ENCODE assay signal across 8 cellular contexts in genomic region chr7:101936612-101937231, GRCh38.
DNase-seq lines count a peak whose midpoint lies in the region; ATAC-seq and TF ChIP-seq lines count a peak whose summit lies in the region.

No MANE protein-coding gene starts in this region.

- peak overlapping the region in 3 of 5 experiments; percentile 79 to 90 (median 84) for H3K27ac Mint-ChIP-seq in brain

- peaks cover 0 to 7% (median 3%) of the 10 kb centered on the region in 5 experiments for H3K9me3 Mint-ChIP-seq in brain

- DNase-seq in GM03348 (ENCODE audit: low spot score) (peak; percentile 69), gastrocnemius medialis (peak in 1 of 2 donors; percentile 76), NCI-H526 (lab: John Stamatoyannopoulos, UW) (no peak), NCI-H1092 (lab: John Stamatoyannopoulos, UW) (no peak)
- DNase-seq in activated effector memory CD4-positive, alpha-beta T cell treated with anti-CD3 and anti-CD28 coated beads, Interleukin-2, amount 50 U/mL, for 16 hours, result no peak

- H3K4me3 ChIP-seq in iPS-15b (ENCODE audit: low read depth, low read length) (peak overlapping the region; percentile 35), gastrocnemius medialis (peak overlapping the region; percentile 49 to 58 (median 52))

- TF ChIP-seq CTCF in brain (conservative IDR thresholded peaks at IDR 0.05) (no peak), gastrocnemius medialis (IDR thresholded peaks at IDR 0.05 in 4 of 5, conservative IDR thresholded peaks at IDR 0.05 in 1 of 5) (no peak)

- H3K4me1 Mint-ChIP-seq in brain, result peaks cover 76% of the 10 kb centered on the region

- H3K27me3 Mint-ChIP-seq in brain, result no peaks in the 10 kb centered on the region

- peaks cover 21% of the 10 kb centered on the region for H3K36me3 Mint-ChIP-seq in brain

- H3K36me3 ChIP-seq in iPS-15b (ENCODE audit: control insufficient read depth, insufficient read depth, low read length) (no peaks in the 10 kb centered on the region), gastrocnemius medialis (no peaks in the 10 kb centered on the region)

- peak overlapping the region; percentile 88 to 96 (median 95) for H3K27ac ChIP-seq in gastrocnemius medialis

- H3K4me1 ChIP-seq in iPS-15b (ENCODE audit: control insufficient read depth, insufficient read depth, low read length) (peaks cover 40% of the 10 kb centered on the region), gastrocnemius medialis (peaks cover 50 to 64% of the 10 kb centered on the region in 2 donors)

- H3K4me3 Mint-ChIP-seq in brain, result peak overlapping the region in 2 of 5 experiments; percentile 31 to 65

- peak; percentile 55 to 74 for TF ChIP-seq POLR2A in gastrocnemius medialis (IDR thresholded peaks at IDR 0.05)

- peak; percentile 38 to 49 for ATAC-seq in gastrocnemius medialis
- no peak for ATAC-seq in HG03196 (IDR thresholded peaks at IDR 0.05; ENCODE audit: unreplicated experiment)

- in situ Hi-C loops in gastrocnemius medialis (cut with MboI; ENCODE audit: low sequenced_read_pairs in 4 of 4), result no loop called here

- H3K9me3 ChIP-seq in iPS-15b (ENCODE audit: control insufficient read depth, insufficient read depth, low read length) (no peaks in the 10 kb centered on the region), gastrocnemius medialis (no peaks in the 10 kb centered on the region)

- H3K27me3 ChIP-seq in iPS-15b (ENCODE audit: control insufficient read depth, insufficient read depth, low read length) (no peaks in the 10 kb centered on the region), gastrocnemius medialis (no peaks in the 10 kb centered on the region)

- peak overlapping the region; percentile 66 for H3K9ac ChIP-seq in iPS-15b (ENCODE audit: low read depth, low read length)

- intact Hi-C loops in gastrocnemius medialis (cut with DNase I; ENCODE audit: low total_unique reads), result no loop called here
